8 cellular contexts compared by ENCODE assay signal in genomic region chr6:149964243-149965190, GRCh38. TPM values are rescaled to one million over a fixed set of nuclear protein-coding genes. Genes with fewer than 3 reads are reported as not detected.
A peak's percentile ranks its signal among the peaks of the same experiment; 100 is the strongest.
DNase-seq lines count a peak whose midpoint lies in the region; ATAC-seq, FAIRE-seq and TF ChIP-seq lines count a peak whose summit lies in the region.

No MANE protein-coding gene starts in this region.

- H3K9ac ChIP-seq in BLaER1 (no peak overlapping the region), astrocyte (ENCODE audit: low read length) (peak overlapping the region; percentile 83)

- H3K36me3 Mint-ChIP-seq in astrocyte (ENCODE audit: low read depth, unreplicated experiment) = peaks cover 20% of the 10 kb centered on the region

- 2 to 4% (median 3%) methylated on average over 78 to 115 of the region's 115 CpGs for WGBS in stomach, 5 donors

- H2AFZ ChIP-seq in astrocyte (ENCODE audit: low read depth, low read length) = peak overlapping the region; percentile 87

- DNase-seq in astrocyte (ENCODE audit: low read depth) = peak; percentile 10
- DNase-seq in islet precursor cell = peak; percentile 60
- no peak for DNase-seq in stomach
- DNase-seq in GM10248 (ENCODE audit: extremely low spot score) = no peak

- peaks cover 84% of the 10 kb centered on the region for H3K27me3 ChIP-seq in BLaER1
- H3K27me3 ChIP-seq in astrocyte (ENCODE audit: insufficient read depth, low read length) = peaks cover 43% of the 10 kb centered on the region
- peaks cover 3 to 98% (median 57%) of the 10 kb centered on the region in 3 donors for H3K27me3 ChIP-seq in stomach

- peak overlapping the region; percentile 97 for H3K27ac Mint-ChIP-seq in astrocyte (ENCODE audit: unreplicated experiment)

- peaks cover 12% of the 10 kb centered on the region for H3K4me1 Mint-ChIP-seq in astrocyte (ENCODE audit: low read depth, unreplicated experiment)

- TF ChIP-seq POLR2A in stomach (IDR thresholded peaks at IDR 0.05) (no peak), GM18505 (IDR thresholded peaks at IDR 0.05; ENCODE audit: borderline replicate concordance, extremely low read depth, insufficient read depth, insufficient read length) (no peak)

- no peaks in the 10 kb centered on the region for H3K79me2 ChIP-seq in astrocyte (ENCODE audit: insufficient read depth, low read length)

- no peak for ATAC-seq in GM18505 (IDR thresholded peaks at IDR 0.05; ENCODE audit: unreplicated experiment)
- ATAC-seq in GM21423 (IDR thresholded peaks at IDR 0.05; ENCODE audit: unreplicated experiment) = no peak

- no peaks in the 10 kb centered on the region for H3K36me3 ChIP-seq in BLaER1
- H3K36me3 ChIP-seq in KOPT-K1 (ENCODE audit: insufficient read depth, low read length) = no peaks in the 10 kb centered on the region
- H3K36me3 ChIP-seq in astrocyte (ENCODE audit: insufficient read depth, low read length) = no peaks in the 10 kb centered on the region
- H3K36me3 ChIP-seq in stomach = no peaks in the 10 kb centered on the region

- H3K4me3 ChIP-seq in BLaER1 (peak overlapping the region; percentile 69), astrocyte (ENCODE audit: insufficient read depth, low read depth, low read length) (peak overlapping the region; percentile 56), stomach (peak overlapping the region; percentile 45 to 66 (median 54))

- peaks cover 6% of the 10 kb centered on the region for H3K9me3 Mint-ChIP-seq in astrocyte (ENCODE audit: unreplicated experiment)

- H3K27me3 Mint-ChIP-seq in astrocyte (ENCODE audit: low read depth, unreplicated experiment) = peaks cover 90% of the 10 kb centered on the region

- H3K4me1 ChIP-seq in BLaER1 (peaks cover 25% of the 10 kb centered on the region), astrocyte (ENCODE audit: insufficient read depth, low read length) (peaks cover 24% of the 10 kb centered on the region), stomach (peaks cover 24 to 29% (median 27%) of the 10 kb centered on the region in 4 donors)

- FAIRE-seq in astrocyte (lab: Jason Lieb, UNC) = no peak

- TF ChIP-seq CTCF in astrocyte (IDR thresholded peaks at IDR 0.05; ENCODE audit: insufficient read depth, low read depth, low read length) (no peak), stomach (IDR thresholded peaks at IDR 0.05) (no peak), GM10248 (IDR thresholded peaks at IDR 0.05; ENCODE audit: control extremely low read depth, extremely low read depth, low read depth, missing control alignments) (no peak)

- H3K27ac ChIP-seq in BLaER1 (no peak overlapping the region), KOPT-K1 (ENCODE audit: low read depth, low read length, poor library complexity, severe bottlenecking) (peak overlapping the region; percentile 53), astrocyte (ENCODE audit: low read depth, low read length) (no peak overlapping the region), stomach (no peak overlapping the region)

- H3K4me2 ChIP-seq in BLaER1 = peak overlapping the region; percentile 93
- peak overlapping the region; percentile 85 for H3K4me2 ChIP-seq in astrocyte (ENCODE audit: low read length)

- TF ChIP-seq EP300 in stomach (IDR thresholded peaks at IDR 0.05) = no peak

- H3K9me3 ChIP-seq in BLaER1 = no peaks in the 10 kb centered on the region
- peaks cover 7% of the 10 kb centered on the region for H3K9me3 ChIP-seq in KOPT-K1 (ENCODE audit: insufficient read depth, low read length, poor library complexity, severe bottlenecking)
- no peaks in the 10 kb centered on the region for H3K9me3 ChIP-seq in astrocyte (ENCODE audit: insufficient read depth, low read depth, low read length)
- no peaks in the 10 kb centered on the region for H3K9me3 ChIP-seq in stomach

- peak overlapping the region; percentile 93 for H3K4me3 Mint-ChIP-seq in astrocyte (ENCODE audit: unreplicated experiment)

- intact Hi-C loops in stomach (cut with DNase I; ENCODE audit: low total_unique reads) = no loop called here

- POLR2A ChIA-PET in GM10248 (lab: Yijun Ruan, JAX) = no interaction called here

- H4K20me1 ChIP-seq in BLaER1 (peaks cover 24% of the 10 kb centered on the region), astrocyte (ENCODE audit: insufficient read depth, low read length) (no peaks in the 10 kb centered on the region)

- CTCF ChIA-PET in GM10248 (lab: Yijun Ruan, JAX) = no interaction called here

RNA-seq across cellular contexts. Expression of gene ULBP1, which starts 0.8 kb away (rescaled TPM):
- total RNA-seq in astrocyte (7.4 and 8.8 TPM in 2 replicates), stomach (1 to 10 TPM in 1 of 5 donors, not detected in 4; 1.3 TPM)
- under 1 TPM in 1 of 3 donors, not detected in 2; 0.03 TPM for polyA plus RNA-seq in stomach

RNA-seq across cellular contexts. Expression of gene ULBP2, which starts 22.7 kb away (rescaled TPM):
- total RNA-seq in astrocyte = 7.3 and 7.5 TPM in 2 replicates
- 1 to 10 TPM in 1 of 5 donors, not detected in 4; 1.4 TPM for total RNA-seq in stomach
- polyA plus RNA-seq in stomach = under 1 TPM in 2 of 3 donors, not detected in 1; 0.31 to 0.43 TPM

RNA-seq across cellular contexts. Expression of gene RAET1G, which starts 41.6 kb away (rescaled TPM):
- not detected in 2 replicates for total RNA-seq in astrocyte
- under 1 TPM in 1 of 5 donors, not detected in 4; 0.89 TPM for total RNA-seq in stomach
- polyA plus RNA-seq in stomach = 1 to 10 TPM in 1 of 3 donors, not detected in 2; 3.1 TPM

Comparison
In these comparisons a context has a peak if more than half of its experiments do, and no peak if none do; other contexts are left out.
1. DNase-seq: peak in astrocyte (single experiment) and islet precursor cell (single experiment); none in stomach (single experiment) and GM10248 (single experiment).
2. Peak in every context shown above with its lines, with median percentiles within 50 percentile points of each other: H3K4me3 ChIP-seq.